In genomic region chr6:166806217-166806838, GRCh38 we compare ENCODE assay signal across 9 cellular contexts.
"Had no signal": no experiment of that assay in that cellular context is flagged by ENCODE, and none has a peak within 500 bp of the region (broad histone marks: within the 10 kb centered on the region; RNA-seq: fewer than 3 reads in every experiment).

No MANE protein-coding gene starts in this region.

- DNase-seq: GM23248, GOT3, H7, IMR-90, KBM-7 had no signal

- H3K36me3 ChIP-seq: HAP-1 had no signal

- H3K4me1 ChIP-seq: HAP-1 had no signal

- H3K27ac ChIP-seq: GM23248, KMS-11 had no signal

- H3K4me2 ChIP-seq: KMS-11 had no signal

- H2AFZ ChIP-seq: GM23248 had no signal

- FAIRE-seq: HTR-8/SVneo had no signal

- ATAC-seq: HCT116 had no signal

- H3K9ac ChIP-seq: GM23248, KMS-11 had no signal

- H3K4me3 ChIP-seq: GM23248, HAP-1 had no signal
